21 cellular contexts compared by ENCODE assay signal in genomic region chrX:111560801-111561200, GRCh38. TPM values are rescaled to one million over a fixed set of nuclear protein-coding genes. Genes with fewer than 3 reads are reported as not detected.
DNase-seq lines count a peak whose midpoint lies in the region; ATAC-seq and TF ChIP-seq lines count a peak whose summit lies in the region.
"Had no signal": no experiment of that assay in that cellular context is flagged by ENCODE, and none has a peak within 500 bp of the region (broad histone marks: within the 10 kb centered on the region; RNA-seq: fewer than 3 reads in every experiment).

No MANE protein-coding gene starts in this region.

- H3K4me3 Mint-ChIP-seq in WTC11, result no peak overlapping the region
- H3K4me3 Mint-ChIP-seq in neural crest cell, result no peak overlapping the region
- H3K4me3 Mint-ChIP-seq: B cell; CD4-positive, CD25-positive, alpha-beta regulatory T cell; GM23338; IgD-negative memory B cell had no signal

- H3K9me3 Mint-ChIP-seq in WTC11, result peaks cover 5% of the 10 kb centered on the region
- no peaks in the 10 kb centered on the region for H3K9me3 Mint-ChIP-seq in neural crest cell
- H3K9me3 Mint-ChIP-seq: GM23338, IgD-negative memory B cell had no signal

- DNase-seq in NCI-H2171 treated with DMSO at 0.1 percent for 48 hours (lab: John Stamatoyannopoulos, UW) (peak; percentile 2), NCI-H2171 (lab: John Stamatoyannopoulos, UW) (no peak), NCI-H187 (lab: John Stamatoyannopoulos, UW) (peak; percentile 1 to 35), WTC11 (ENCODE audit: low spot score) (no peak), neural crest cell (ENCODE audit: low read depth, low spot score) (no peak), transverse colon (no peak), NCI-H1436 treated with DMSO at 0.1 percent for 48 hours (lab: John Stamatoyannopoulos, UW) (no peak), MM.1S (no peak)
- DNase-seq: 8988T; C1 segment of cervical spinal cord; CD4-positive, CD25-positive, alpha-beta regulatory T cell; DMS153; DMS79; GDM1; H7 had no signal

- H3K4me1 Mint-ChIP-seq in WTC11 (peaks cover 34% of the 10 kb centered on the region), neural crest cell (peaks cover 6% of the 10 kb centered on the region)
- H3K4me1 Mint-ChIP-seq: B cell; CD4-positive, CD25-positive, alpha-beta regulatory T cell; IgD-negative memory B cell had no signal

- no peak overlapping the region for H3K27ac ChIP-seq in transverse colon
- H3K27ac ChIP-seq in MM.1S (ENCODE audit: low read length), result no peak overlapping the region

- TF ChIP-seq POLR2A in transverse colon (IDR thresholded peaks at IDR 0.05), result no peak

- H3K36me3 Mint-ChIP-seq in WTC11 (peaks cover 13% of the 10 kb centered on the region), neural crest cell (ENCODE audit: low read depth) (no peaks in the 10 kb centered on the region)
- H3K36me3 Mint-ChIP-seq: CD4-positive, CD25-positive, alpha-beta regulatory T cell; IgD-negative memory B cell had no signal

- no peaks in the 10 kb centered on the region for H3K9me2 ChIP-seq in MM.1S (replicated peaks; ENCODE audit: insufficient read depth, low read length)

- H3K4me3 ChIP-seq in transverse colon (no peak overlapping the region), MM.1S (ENCODE audit: low read length) (no peak overlapping the region)
- H3K4me3 ChIP-seq: GM23338 had no signal

- no peaks in the 10 kb centered on the region for H3K9me3 ChIP-seq in transverse colon
- no peaks in the 10 kb centered on the region for H3K9me3 ChIP-seq in MM.1S (replicated peaks; ENCODE audit: insufficient read depth, low read length)

- H4K20me1 ChIP-seq in MM.1S (ENCODE audit: insufficient read depth, low read length), result no peaks in the 10 kb centered on the region

- no peaks in the 10 kb centered on the region for H3K79me2 ChIP-seq in MM.1S (ENCODE audit: low read length)

- H3F3A ChIP-seq in MM.1S (ENCODE audit: insufficient read depth, low read length), result no peaks in the 10 kb centered on the region

- no peaks in the 10 kb centered on the region for H3K27me3 Mint-ChIP-seq in WTC11 (ENCODE audit: low read depth)
- H3K27me3 Mint-ChIP-seq in neural crest cell (ENCODE audit: low read depth), result no peaks in the 10 kb centered on the region
- H3K27me3 Mint-ChIP-seq: B cell; CD4-positive, CD25-positive, alpha-beta regulatory T cell had no signal

- 36% methylated on average over 3 of the region's 3 CpGs; no CpG with 5 or more reads in 1 of the 2 donors for WGBS in transverse colon (ENCODE audit: low coverage in 1 of 2), 2 donors

- ATAC-seq in WTC11, result no peak
- ATAC-seq: GM23338, HepG2 had no signal

- TF ChIP-seq CTCF in WTC11 (IDR thresholded peaks at IDR 0.05) (no peak), neural crest cell (conservative IDR thresholded peaks at IDR 0.05) (no peak), transverse colon (IDR thresholded peaks at IDR 0.05) (no peak), MM.1S (IDR thresholded peaks at IDR 0.05; ENCODE audit: low read length) (no peak)

- H3K4me2 ChIP-seq in MM.1S (ENCODE audit: low read depth, low read length), result no peak overlapping the region
- H3K4me2 ChIP-seq: GM23338 had no signal

- H3K4me1 ChIP-seq in transverse colon (no peaks in the 10 kb centered on the region), MM.1S (ENCODE audit: low read length) (no peaks in the 10 kb centered on the region)

- H3K36me3 ChIP-seq in transverse colon, result no peaks in the 10 kb centered on the region
- H3K36me3 ChIP-seq in MM.1S (replicated peaks; ENCODE audit: insufficient read depth, low read length), result no peaks in the 10 kb centered on the region

- TF ChIP-seq EP300 in transverse colon (IDR thresholded peaks at IDR 0.05; ENCODE audit: low read depth), result no peak

- no peaks in the 10 kb centered on the region for H3K27me3 ChIP-seq in transverse colon
- H3K27me3 ChIP-seq in MM.1S (replicated peaks; ENCODE audit: insufficient read depth, low read length), result no peaks in the 10 kb centered on the region

- in situ Hi-C loops in transverse colon (cut with MboI; ENCODE audit: low pct_ligation_motif_present in 1 of 4, low pct_unique_long_range_greater_than_20kb in 1 of 4, low sequenced_read_pairs in 3 of 4), result no loop called here

- CTCF ChIA-PET in WTC11 (lab: Charles Lee), result no interaction called here

- H3K9ac ChIP-seq in MM.1S (ENCODE audit: low read length), result no peak overlapping the region

- intact Hi-C loops in transverse colon (cut with DNase I; ENCODE audit: low total_unique reads), result no loop called here

- POLR2A ChIA-PET in WTC11 (lab: Charles Lee), result no interaction called here

- H3K27ac Mint-ChIP-seq in WTC11 (peak overlapping the region; percentile 41; the same call in 1 of the 2 replicates), neural crest cell (ENCODE audit: unreplicated experiment) (peak overlapping the region; percentile 20)
- H3K27ac Mint-ChIP-seq: B cell, GM23338, IgD-negative memory B cell had no signal

- no peak overlapping the region for H2AFZ ChIP-seq in MM.1S (ENCODE audit: low read length)
- H2AFZ ChIP-seq: GM23338 had no signal

TF ChIP-seq in WTC11, 78 proteins besides CTCF, POLR2A, EP300 and RAD21 (continues in another document):
- no peak for TF ChIP-seq TEAD1 (CRISPR knock-in tag; IDR thresholded peaks at IDR 0.05)
- TF ChIP-seq NFYB (CRISPR knock-in tag; conservative IDR thresholded peaks at IDR 0.05; ENCODE audit: low read depth), result no peak
- TF ChIP-seq SMAD3 (CRISPR knock-in tag; IDR thresholded peaks at IDR 0.05; ENCODE audit: borderline replicate concordance), result no peak
- TF ChIP-seq TEAD4 (CRISPR knock-in tag; IDR thresholded peaks at IDR 0.05), result no peak
- TF ChIP-seq, protein P1, sequence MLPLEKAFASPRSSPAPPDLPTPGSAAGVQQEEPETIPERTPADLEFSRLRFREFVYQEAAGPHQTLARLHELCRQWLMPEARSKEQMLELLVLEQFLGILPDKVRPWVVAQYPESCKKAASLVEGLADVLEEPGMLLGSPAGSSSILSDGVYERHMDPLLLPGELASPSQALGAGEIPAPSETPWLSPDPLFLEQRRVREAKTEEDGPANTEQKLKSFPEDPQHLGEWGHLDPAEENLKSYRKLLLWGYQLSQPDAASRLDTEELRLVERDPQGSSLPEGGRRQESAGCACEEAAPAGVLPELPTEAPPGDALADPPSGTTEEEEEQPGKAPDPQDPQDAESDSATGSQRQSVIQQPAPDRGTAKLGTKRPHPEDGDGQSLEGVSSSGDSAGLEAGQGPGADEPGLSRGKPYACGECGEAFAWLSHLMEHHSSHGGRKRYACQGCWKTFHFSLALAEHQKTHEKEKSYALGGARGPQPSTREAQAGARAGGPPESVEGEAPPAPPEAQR (CRISPR knock-in tag; IDR thresholded peaks at IDR 0.05), result no peak
- TF ChIP-seq ARID4B (CRISPR knock-in tag; IDR thresholded peaks at IDR 0.05; ENCODE audit: borderline replicate concordance), result no peak
- TF ChIP-seq NR1H2 (CRISPR knock-in tag; IDR thresholded peaks at IDR 0.05), result no peak
- no peak for TF ChIP-seq TCF7 (CRISPR knock-in tag; IDR thresholded peaks at IDR 0.05; ENCODE audit: low read depth)
- TF ChIP-seq, protein P2, sequence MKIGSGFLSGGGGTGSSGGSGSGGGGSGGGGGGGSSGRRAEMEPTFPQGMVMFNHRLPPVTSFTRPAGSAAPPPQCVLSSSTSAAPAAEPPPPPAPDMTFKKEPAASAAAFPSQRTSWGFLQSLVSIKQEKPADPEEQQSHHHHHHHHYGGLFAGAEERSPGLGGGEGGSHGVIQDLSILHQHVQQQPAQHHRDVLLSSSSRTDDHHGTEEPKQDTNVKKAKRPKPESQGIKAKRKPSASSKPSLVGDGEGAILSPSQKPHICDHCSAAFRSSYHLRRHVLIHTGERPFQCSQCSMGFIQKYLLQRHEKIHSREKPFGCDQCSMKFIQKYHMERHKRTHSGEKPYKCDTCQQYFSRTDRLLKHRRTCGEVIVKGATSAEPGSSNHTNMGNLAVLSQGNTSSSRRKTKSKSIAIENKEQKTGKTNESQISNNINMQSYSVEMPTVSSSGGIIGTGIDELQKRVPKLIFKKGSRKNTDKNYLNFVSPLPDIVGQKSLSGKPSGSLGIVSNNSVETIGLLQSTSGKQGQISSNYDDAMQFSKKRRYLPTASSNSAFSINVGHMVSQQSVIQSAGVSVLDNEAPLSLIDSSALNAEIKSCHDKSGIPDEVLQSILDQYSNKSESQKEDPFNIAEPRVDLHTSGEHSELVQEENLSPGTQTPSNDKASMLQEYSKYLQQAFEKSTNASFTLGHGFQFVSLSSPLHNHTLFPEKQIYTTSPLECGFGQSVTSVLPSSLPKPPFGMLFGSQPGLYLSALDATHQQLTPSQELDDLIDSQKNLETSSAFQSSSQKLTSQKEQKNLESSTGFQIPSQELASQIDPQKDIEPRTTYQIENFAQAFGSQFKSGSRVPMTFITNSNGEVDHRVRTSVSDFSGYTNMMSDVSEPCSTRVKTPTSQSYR (CRISPR knock-in tag; IDR thresholded peaks at IDR 0.05), result no peak
- no peak for TF ChIP-seq ATF1 (CRISPR knock-in tag; IDR thresholded peaks at IDR 0.05)

RNA-seq across cellular contexts. Expression of gene SERTM2, which starts 49.4 kb away (rescaled TPM):
- total RNA-seq in WTC11 (2021), result 0.18 to 0.41 TPM (median 0.37 TPM) in 3 replicates
- total RNA-seq in neural crest cell, result 0.11 TPM in 1 of 2 replicates, not detected in the other
- 1 to 10 TPM in 1 of 4 donors, under 1 TPM in 3; 0.40 to 1.1 (median 0.59) TPM for total RNA-seq in transverse colon
- total RNA-seq: A673; B cell; CD4-positive, CD25-positive, alpha-beta regulatory T cell; Daoy; HepG2 had no signal

Comparison
In these comparisons a context has a peak if more than half of its experiments do, and no peak if none do; other contexts are left out.
1. DNase-seq: peak in NCI-H2171 treated with DMSO at 0.1 percent for 48 hours (single experiment) and NCI-H187 (2 of 2); none in NCI-H2171 (single experiment), WTC11 (single experiment), neural crest cell (single experiment), transverse colon (single experiment), NCI-H1436 treated with DMSO at 0.1 percent for 48 hours (single experiment) and MM.1S (single experiment).